16 cellular contexts compared by ENCODE assay signal in the genomic region with DNA sequence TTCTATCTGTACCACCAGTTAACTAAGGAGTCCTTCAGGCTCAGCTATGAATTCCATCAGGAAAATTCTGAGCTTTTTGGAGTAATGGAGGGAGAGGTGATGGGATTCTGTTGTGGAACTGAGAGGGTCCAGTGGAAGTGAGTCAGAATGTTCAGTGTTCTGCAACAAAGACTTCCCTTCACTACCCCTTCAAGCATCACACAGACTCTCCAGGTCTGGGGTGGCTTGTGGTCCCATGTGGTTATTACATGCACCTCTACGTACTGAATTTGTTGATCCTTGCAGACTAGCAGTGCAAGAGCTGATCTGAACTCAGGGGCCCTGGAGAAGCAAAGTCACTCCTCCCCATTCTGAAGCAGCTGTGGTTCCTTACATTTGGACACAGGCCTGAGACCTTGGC.
DNase-seq lines count a peak whose midpoint lies in the region; ATAC-seq, FAIRE-seq and TF ChIP-seq lines count a peak whose summit lies in the region.
"Had no signal": no experiment of that assay in that cellular context is flagged by ENCODE, and none has a peak within 500 bp of the region (broad histone marks: within the 10 kb centered on the region; RNA-seq: fewer than 3 reads in every experiment).

No MANE protein-coding gene starts in this region.

- no peaks in the 10 kb centered on the region; the same call in 2 of the 3 replicates for H3K9me3 ChIP-seq in GM12878 (replicated peaks; ENCODE audit: control insufficient read depth, insufficient read depth, low read length)

- H3K9ac ChIP-seq in GM12878 (ENCODE audit: control insufficient read depth, insufficient read depth, low read length) = no peak overlapping the region

- H3K4me3 Mint-ChIP-seq in activated CD4-positive, alpha-beta memory T cell treated with anti-CD3 and anti-CD28 coated beads for 36 hours = no peak overlapping the region
- H3K4me3 Mint-ChIP-seq: activated naive CD4-positive, alpha-beta T cell treated with anti-CD3 and anti-CD28 coated beads for 36 hours had no signal

- CTCF ChIA-PET in GM12878 (lab: Yijun Ruan, JAX) = no interaction called here
- CTCF ChIA-PET in activated CD4-positive, alpha-beta memory T cell treated with anti-CD3 and anti-CD28 coated beads for 36 hours (lab: Charles Lee) = no interaction called here

- peaks cover 3% of the 10 kb centered on the region for H3K36me3 Mint-ChIP-seq in activated CD4-positive, alpha-beta memory T cell treated with anti-CD3 and anti-CD28 coated beads for 36 hours

- no peak for TF ChIP-seq POLR2A in GM12878 (IDR thresholded peaks at IDR 0.05; ENCODE audit: low read depth, low read length)

- no peaks in the 10 kb centered on the region for H3K36me3 ChIP-seq in GM12878 (ENCODE audit: control insufficient read depth in 2 of 2, insufficient read depth in 2 of 2, low read length in 1 of 2)
- H3K36me3 ChIP-seq: brain microvascular endothelial cell, stomach had no signal

- SMC1A ChIA-PET in GM12878 (lab: Charles Lee; ENCODE audit: uncharacterized antibody, unreplicated experiment) = interaction anchor here (2.5 to 10.5 kb wide), 2 partner anchors 15 to 56 kb away, joined by 7 to 81 read pairs; no protein-coding TSS in a partner anchor

- 0% methylated on average over 1 of the region's 1 CpG for WGBS in GM12878 (ENCODE audit: insufficient coverage, insufficient replicate concordance, low lambda C conversion rate, missing lambda C conversion rate)

- DNase-seq in GM12878 (ENCODE audit: low read depth, low spot score) (no peak), RPMI8226 (no peak), putamen (ENCODE audit: low spot score) (no peak)
- no peak for DNase-seq in activated CD4-positive, alpha-beta memory T cell treated with anti-CD3 and anti-CD28 coated beads for 36 hours
- no peak for DNase-seq in activated CD4-positive, alpha-beta T cell treated with anti-CD3 and anti-CD28 coated beads for 1 hour
- DNase-seq: activated naive CD4-positive, alpha-beta T cell treated with anti-CD3 and anti-CD28 coated beads for 36 hours; brain microvascular endothelial cell; KG1; mesenchymal stem cell; NCI-H146; NCI-H774; SHP77; stomach had no signal

- no peak overlapping the region for H3K27ac Mint-ChIP-seq in activated CD4-positive, alpha-beta memory T cell treated with anti-CD3 and anti-CD28 coated beads for 36 hours
- H3K27ac Mint-ChIP-seq: activated naive CD4-positive, alpha-beta T cell treated with anti-CD3 and anti-CD28 coated beads for 36 hours had no signal

- peak; percentile 44 for FAIRE-seq in GM12878 (lab: Jason Lieb, UNC)

- H3K4me1 Mint-ChIP-seq in activated CD4-positive, alpha-beta memory T cell treated with anti-CD3 and anti-CD28 coated beads for 36 hours (ENCODE audit: low read depth) = no peaks in the 10 kb centered on the region

- RAD21 ChIA-PET in GM12878 (lab: Charles Lee; ENCODE audit: unreplicated experiment) = interaction anchor here (0.9 kb wide), 1 partner anchor 11 kb away, joined by 3 read pairs; no protein-coding TSS in a partner anchor

- no peaks in the 10 kb centered on the region for H3K79me2 ChIP-seq in GM12878 (ENCODE audit: control insufficient read depth, insufficient read depth, low read length)

- peak overlapping the region; percentile 23; the same call in 1 of the 2 replicates for H3K4me2 ChIP-seq in GM12878 (ENCODE audit: control insufficient read depth, insufficient read depth)

- no peak for TF ChIP-seq EP300 in GM12878 (IDR thresholded peaks at IDR 0.05; ENCODE audit: borderline replicate concordance in 1 of 2, control insufficient read depth in 1 of 2, low read depth in 2 of 2, low read length in 2 of 2)

- TF ChIP-seq RAD21 in GM12878 (IDR thresholded peaks at IDR 0.05; ENCODE audit: insufficient read depth, low read depth, low read length) = no peak

- H3K27me3 ChIP-seq in GM12878 (replicated peaks in 1 of 2; ENCODE audit: control insufficient read depth in 2 of 2, insufficient read depth in 2 of 2, low read length in 1 of 2) = no peaks in the 10 kb centered on the region
- H3K27me3 ChIP-seq: brain microvascular endothelial cell, stomach had no signal

- intact Hi-C loops in GM12878 (cut with micrococcal nuclease; ENCODE audit: unreplicated experiment) = loop anchor here (5.0 kb wide), 1 partner anchor 156 kb away; no protein-coding TSS in a partner anchor
- intact Hi-C loops in activated CD4-positive, alpha-beta memory T cell treated with anti-CD3 and anti-CD28 coated beads for 36 hours (cut with micrococcal nuclease) = no loop called here

- peak; percentile 73 for ATAC-seq in GM18519 (IDR thresholded peaks at IDR 0.05; ENCODE audit: low FRiP score, unreplicated experiment)
- peak; percentile 65 for ATAC-seq in GM21515 (IDR thresholded peaks at IDR 0.05; ENCODE audit: unreplicated experiment)
- peak; percentile 57 for ATAC-seq in HG03095 (IDR thresholded peaks at IDR 0.05; ENCODE audit: unreplicated experiment)
- peak; percentile 79 for ATAC-seq in GM12878

- no peak overlapping the region for H3K4me3 ChIP-seq in GM12878
- H3K4me3 ChIP-seq: stomach had no signal

- TF ChIP-seq CTCF in GM12878 (IDR thresholded peaks at IDR 0.05 in 2 of 3, conservative IDR thresholded peaks at IDR 0.05 in 1 of 3; ENCODE audit: control insufficient read depth in 2 of 3, extremely low read depth in 1 of 3, insufficient read depth in 1 of 3, low read depth in 3 of 3, low read length in 3 of 3) = no peak

- peaks cover 5% of the 10 kb centered on the region for H3K9me3 Mint-ChIP-seq in activated CD4-positive, alpha-beta memory T cell treated with anti-CD3 and anti-CD28 coated beads for 36 hours

- H3K4me1 ChIP-seq in GM12878 (ENCODE audit: control insufficient read depth, insufficient read depth, low read length) = peaks cover 4% of the 10 kb centered on the region; the same call in 1 of the 2 replicates

- no peak overlapping the region for H2AFZ ChIP-seq in GM12878 (ENCODE audit: control insufficient read depth, low read depth, low read length)

- peaks cover 34% of the 10 kb centered on the region for H3K27me3 Mint-ChIP-seq in activated CD4-positive, alpha-beta memory T cell treated with anti-CD3 and anti-CD28 coated beads for 36 hours

- H3K27ac ChIP-seq in GM12878 (ENCODE audit: control insufficient read depth, insufficient read depth) = peak overlapping the region; percentile 10; the same call in 1 of the 2 replicates
- H3K27ac ChIP-seq: brain microvascular endothelial cell, stomach had no signal

- in situ Hi-C loops in GM12878 (cut with MboI) = no loop called here

- no peaks in the 10 kb centered on the region for H4K20me1 ChIP-seq in GM12878 (ENCODE audit: control insufficient read depth, insufficient read depth)

- POLR2A ChIA-PET in GM12878 (lab: Charles Lee) = no interaction called here
- POLR2A ChIA-PET in activated CD4-positive, alpha-beta memory T cell treated with anti-CD3 and anti-CD28 coated beads for 36 hours (lab: Charles Lee) = no interaction called here

- no TSS peak for BruUV-seq in GM12878 (replicated peaks; lab: Mats Ljungman, UMichigan)

TF ChIP-seq in GM12878, 131 proteins besides CTCF, POLR2A, EP300 and RAD21 (continues in another document):
- no peak for TF ChIP-seq IRF4 (IDR thresholded peaks at IDR 0.05; ENCODE audit: low read depth, low read length)
- no peak for TF ChIP-seq MEF2A (IDR thresholded peaks at IDR 0.05; ENCODE audit: insufficient read depth, low read depth, low read length)
- 0 out of 3 replicates have a peak, but pooled peaks of 1 of the 2 experiments have one; percentile 24 for TF ChIP-seq EGR1 (IDR thresholded peaks at IDR 0.05; ENCODE audit: borderline replicate concordance in 1 of 2, low read depth in 2 of 2, low read length in 2 of 2)
- no peak for TF ChIP-seq MYB (IDR thresholded peaks at IDR 0.05; ENCODE audit: borderline replicate concordance, low read depth, low read length)
- 0 out of 2 replicates have a peak, but pooled peaks have one; percentile 26 for TF ChIP-seq PAX5 (IDR thresholded peaks at IDR 0.05; ENCODE audit: borderline replicate concordance, low read depth, low read length)
- TF ChIP-seq, protein P1, sequence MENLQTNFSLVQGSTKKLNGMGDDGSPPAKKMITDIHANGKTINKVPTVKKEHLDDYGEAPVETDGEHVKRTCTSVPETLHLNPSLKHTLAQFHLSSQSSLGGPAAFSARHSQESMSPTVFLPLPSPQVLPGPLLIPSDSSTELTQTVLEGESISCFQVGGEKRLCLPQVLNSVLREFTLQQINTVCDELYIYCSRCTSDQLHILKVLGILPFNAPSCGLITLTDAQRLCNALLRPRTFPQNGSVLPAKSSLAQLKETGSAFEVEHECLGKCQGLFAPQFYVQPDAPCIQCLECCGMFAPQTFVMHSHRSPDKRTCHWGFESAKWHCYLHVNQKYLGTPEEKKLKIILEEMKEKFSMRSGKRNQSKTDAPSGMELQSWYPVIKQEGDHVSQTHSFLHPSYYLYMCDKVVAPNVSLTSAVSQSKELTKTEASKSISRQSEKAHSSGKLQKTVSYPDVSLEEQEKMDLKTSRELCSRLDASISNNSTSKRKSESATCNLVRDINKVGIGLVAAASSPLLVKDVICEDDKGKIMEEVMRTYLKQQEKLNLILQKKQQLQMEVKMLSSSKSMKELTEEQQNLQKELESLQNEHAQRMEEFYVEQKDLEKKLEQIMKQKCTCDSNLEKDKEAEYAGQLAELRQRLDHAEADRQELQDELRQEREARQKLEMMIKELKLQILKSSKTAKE (IDR thresholded peaks at IDR 0.05; ENCODE audit: low read depth, poor library complexity, severe bottlenecking) = no peak
- TF ChIP-seq IKZF1 (conservative IDR thresholded peaks at IDR 0.05) = no peak
- TF ChIP-seq, protein P2, sequence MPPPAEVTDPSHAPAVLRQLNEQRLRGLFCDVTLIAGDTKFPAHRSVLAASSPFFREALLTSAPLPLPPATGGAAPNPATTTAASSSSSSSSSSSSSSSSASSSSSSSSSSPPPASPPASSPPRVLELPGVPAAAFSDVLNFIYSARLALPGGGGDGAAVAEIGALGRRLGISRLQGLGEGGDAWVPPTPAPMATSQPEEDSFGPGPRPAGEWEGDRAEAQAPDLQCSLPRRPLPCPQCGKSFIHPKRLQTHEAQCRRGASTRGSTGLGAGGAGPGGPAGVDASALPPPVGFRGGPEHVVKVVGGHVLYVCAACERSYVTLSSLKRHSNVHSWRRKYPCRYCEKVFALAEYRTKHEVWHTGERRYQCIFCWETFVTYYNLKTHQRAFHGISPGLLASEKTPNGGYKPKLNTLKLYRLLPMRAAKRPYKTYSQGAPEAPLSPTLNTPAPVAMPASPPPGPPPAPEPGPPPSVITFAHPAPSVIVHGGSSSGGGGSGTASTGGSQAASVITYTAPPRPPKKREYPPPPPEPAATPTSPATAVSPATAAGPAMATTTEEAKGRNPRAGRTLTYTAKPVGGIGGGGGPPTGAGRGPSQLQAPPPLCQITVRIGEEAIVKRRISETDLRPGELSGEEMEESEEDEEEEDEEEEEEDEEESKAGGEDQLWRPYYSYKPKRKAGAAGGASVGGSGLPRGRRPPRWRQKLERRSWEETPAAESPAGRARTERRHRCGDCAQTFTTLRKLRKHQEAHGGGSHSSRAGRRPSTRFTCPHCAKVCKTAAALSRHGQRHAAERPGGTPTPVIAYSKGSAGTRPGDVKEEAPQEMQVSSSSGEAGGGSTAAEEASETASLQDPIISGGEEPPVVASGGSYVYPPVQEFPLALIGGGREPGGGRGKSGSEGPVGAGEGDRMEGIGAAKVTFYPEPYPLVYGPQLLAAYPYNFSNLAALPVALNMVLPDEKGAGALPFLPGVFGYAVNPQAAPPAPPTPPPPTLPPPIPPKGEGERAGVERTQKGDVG (CRISPR knock-in tag; IDR thresholded peaks at IDR 0.05) = no peak
